In genomic region chr11:133153031-133153430, GRCh38 we compare ENCODE assay signal across 18 cellular contexts.
A peak's percentile ranks its signal among the peaks of the same experiment; 100 is the strongest.
DNase-seq lines count a peak whose midpoint lies in the region; ATAC-seq, FAIRE-seq and TF ChIP-seq lines count a peak whose summit lies in the region.
"Had no signal": no experiment of that assay in that cellular context is flagged by ENCODE, and none has a peak within 500 bp of the region (broad histone marks: within the 10 kb centered on the region; RNA-seq: fewer than 3 reads in every experiment).

No MANE protein-coding gene starts in this region.

- H3K9ac ChIP-seq in neuronal stem cell (ENCODE audit: low read depth, low read length, poor library complexity), result no peak overlapping the region
- H3K9ac ChIP-seq: BLaER1 had no signal

- peaks cover 0 to 30% (median 4%) of the 10 kb centered on the region in 45 donors for H3K27me3 ChIP-seq in dorsolateral prefrontal cortex
- H3K27me3 ChIP-seq in neuronal stem cell (ENCODE audit: control insufficient read depth in 3 of 3, insufficient read depth in 3 of 3, low read depth in 1 of 3, low read length in 3 of 3), result peaks cover 0 to 12% (median 0%) of the 10 kb centered on the region in 3 experiments
- H3K27me3 ChIP-seq: BLaER1 had no signal

- H3K27ac ChIP-seq in dorsolateral prefrontal cortex, result peak overlapping the region in 39 of 59 donors; percentile 3 to 82 (median 54)
- no peak overlapping the region for H3K27ac ChIP-seq in neuronal stem cell (replicated peaks; ENCODE audit: low read length)
- H3K27ac ChIP-seq: 22Rv1, BLaER1, SK-N-MC had no signal

- H2AK5ac ChIP-seq in neuronal stem cell (ENCODE audit: low read depth, low read length), result no peak overlapping the region

- FAIRE-seq in urothelium cell line (lab: Jason Lieb, UNC), result no peak

- H3K4me3 ChIP-seq in dorsolateral prefrontal cortex (peak overlapping the region in 6 of 59 donors; percentile 7 to 33 (median 22)), neuronal stem cell (ENCODE audit: low read length in 2 of 2) (no peak overlapping the region)
- H3K4me3 ChIP-seq: BLaER1, SK-N-MC had no signal

- no peak overlapping the region for H4K91ac ChIP-seq in neuronal stem cell (ENCODE audit: low read depth, low read length, poor library complexity)

- H2BK12ac ChIP-seq in neuronal stem cell (ENCODE audit: low read length), result peak overlapping the region; percentile 44

- no peak overlapping the region for H3K23ac ChIP-seq in neuronal stem cell (ENCODE audit: low read depth, low read length, poor library complexity)

- H3K79me1 ChIP-seq in neuronal stem cell (ENCODE audit: low read depth, low read length), result no peaks in the 10 kb centered on the region

- H3K4me2 ChIP-seq in neuronal stem cell (ENCODE audit: insufficient read depth, low read length, poor library complexity, severe bottlenecking), result no peak overlapping the region
- H3K4me2 ChIP-seq: BLaER1 had no signal

- DNase-seq in DMS53 (lab: John Stamatoyannopoulos, UW) (peak; percentile 19), DMS53 treated with DMSO at 0.1 percent for 48 hours (lab: John Stamatoyannopoulos, UW; ENCODE audit: unreplicated experiment) (no peak), dorsolateral prefrontal cortex (peak in 8 of 10 donors; percentile 21 to 73 (median 64)), neuronal stem cell (ENCODE audit: low spot score) (no peak), urothelium cell line (ENCODE audit: low spot score) (peak; percentile 42), cerebellum (ENCODE audit: low spot score) (no peak)
- DNase-seq: CD8-positive, alpha-beta memory T cell; NCI-H1694; NCI-H345; NCI-H526 treated with DMSO at 0.1 percent for 48 hours had no signal

- no peak overlapping the region for H2BK120ac ChIP-seq in neuronal stem cell (ENCODE audit: low read depth, low read length)

- no peaks in the 10 kb centered on the region for H3K36me3 ChIP-seq in neuronal stem cell (replicated peaks in 1 of 2; ENCODE audit: control insufficient read depth in 2 of 2, insufficient read depth in 2 of 2, low read length in 2 of 2)
- H3K36me3 ChIP-seq: BLaER1 had no signal

- no peaks in the 10 kb centered on the region for H3K9me3 ChIP-seq in neuronal stem cell (replicated peaks in 1 of 2; ENCODE audit: control insufficient read depth in 2 of 2, insufficient read depth in 1 of 2, low read depth in 1 of 2, low read length in 2 of 2)
- H3K9me3 ChIP-seq: BLaER1 had no signal

- no peak overlapping the region for H3K4ac ChIP-seq in neuronal stem cell (ENCODE audit: low read length)

- H2AFZ ChIP-seq in neuronal stem cell (ENCODE audit: low read length), result no peak overlapping the region

- no peak for TF ChIP-seq CTCF in dorsolateral prefrontal cortex (IDR thresholded peaks at IDR 0.05 in 54 of 56, conservative IDR thresholded peaks at IDR 0.05 in 2 of 56; ENCODE audit: low read depth in 1 of 56, partially characterized antibody in 56 of 56)

- peak overlapping the region; percentile 33 for H2BK15ac ChIP-seq in neuronal stem cell (ENCODE audit: low read length)

- ATAC-seq in GM18907 (IDR thresholded peaks at IDR 0.05; ENCODE audit: unreplicated experiment) (no peak), GM21526 (IDR thresholded peaks at IDR 0.05; ENCODE audit: low FRiP score, unreplicated experiment) (no peak)
- ATAC-seq: HCT116, Panc1, Right ventricle myocardium inferior had no signal

- WGBS in neuronal stem cell (ENCODE audit: extremely low coverage in 2 of 2, insufficient read length in 2 of 2, insufficient replicate concordance in 1 of 2), 2 donors, result no CpG with 5 or more reads among the region's 18 CpGs

- H3K18ac ChIP-seq in neuronal stem cell (ENCODE audit: low read length), result peak overlapping the region; percentile 33

- intact Hi-C loops in dorsolateral prefrontal cortex (cut with DNase I), result no loop called here

- no peak overlapping the region for H4K8ac ChIP-seq in neuronal stem cell (ENCODE audit: low read depth, low read length)

- H2BK5ac ChIP-seq in neuronal stem cell (ENCODE audit: low read length), result no peak overlapping the region

- peaks cover 0 to 7% of the 10 kb centered on the region in 2 donors for H3K4me1 ChIP-seq in neuronal stem cell (ENCODE audit: control insufficient read depth in 2 of 2, insufficient read depth in 1 of 2, low read depth in 1 of 2, low read length in 2 of 2)
- H3K4me1 ChIP-seq: BLaER1 had no signal

- H3K14ac ChIP-seq in neuronal stem cell (ENCODE audit: low read length), result no peak overlapping the region

Comparison
In these comparisons a context has a peak if more than half of its experiments do, and no peak if none do; other contexts are left out.
1. DNase-seq: peak in DMS53 (single experiment), dorsolateral prefrontal cortex (8 of 10) and urothelium cell line (single experiment); none in DMS53 treated with DMSO at 0.1 percent for 48 hours (single experiment), neuronal stem cell (single experiment) and cerebellum (single experiment).